30 cellular contexts compared by ENCODE assay signal in genomic region chr7:151804756-151805503, GRCh38.
"Had no signal": no experiment of that assay in that cellular context is flagged by ENCODE, and none has a peak within 500 bp of the region (broad histone marks: within the 10 kb centered on the region; RNA-seq: fewer than 3 reads in every experiment).

No MANE protein-coding gene starts in this region.

- H3K4me3 Mint-ChIP-seq: activated B cell treated with CpG ODN at 0.5 μM for 24 hours; activated CD4-positive, alpha-beta T cell treated with anti-CD3 and anti-CD28 coated beads for 36 hours; activated naive CD8-positive, alpha-beta T cell treated with anti-CD3 and anti-CD28 coated beads for 36 hours; brain; endodermal cell; mesothelial cell of epicardium; naive thymus-derived CD4-positive, alpha-beta T cell; T-helper 2 cell treated with Interferon-gamma antibody and Interleukin-4, amounts not matched to agents 5 μg/mL and 100 μg/mL, for 36 hours had no signal

- H3K36me3 Mint-ChIP-seq: activated naive CD8-positive, alpha-beta T cell treated with anti-CD3 and anti-CD28 coated beads for 36 hours; mesothelial cell of epicardium had no signal

- H3K9me3 ChIP-seq: adrenal gland, ascending aorta, pancreas, psoas muscle, sigmoid colon, tibial nerve had no signal

- H3K4me3 ChIP-seq: adrenal gland, ascending aorta, cardiac muscle cell, pancreas, psoas muscle, sigmoid colon, smooth muscle cell, tibial nerve had no signal

- H3K27ac ChIP-seq: adrenal gland, ascending aorta, cardiac muscle cell, foreskin keratinocyte, pancreas, psoas muscle, sigmoid colon, tibial nerve had no signal

- ATAC-seq: activated CD4-positive, alpha-beta T cell treated with anti-CD3 and anti-CD28 coated beads for 36 hours; esophagus mucosa; foreskin keratinocyte; left cardiac atrium; left ventricle myocardium superior; naive thymus-derived CD4-positive, alpha-beta T cell; pancreas; psoas muscle had no signal

- H3K27ac Mint-ChIP-seq: activated B cell treated with CpG ODN at 0.5 μM for 24 hours; activated CD4-positive, alpha-beta T cell treated with anti-CD3 and anti-CD28 coated beads for 36 hours; activated naive CD8-positive, alpha-beta T cell treated with anti-CD3 and anti-CD28 coated beads for 36 hours; brain; endodermal cell; mesothelial cell of epicardium; naive thymus-derived CD4-positive, alpha-beta T cell; T-helper 2 cell treated with Interferon-gamma antibody and Interleukin-4, amounts not matched to agents 5 μg/mL and 100 μg/mL, for 36 hours had no signal

- H3K4me1 Mint-ChIP-seq: activated CD4-positive, alpha-beta T cell treated with anti-CD3 and anti-CD28 coated beads for 36 hours; activated naive CD8-positive, alpha-beta T cell treated with anti-CD3 and anti-CD28 coated beads for 36 hours had no signal

- H3K27me3 Mint-ChIP-seq: activated B cell treated with CpG ODN at 0.5 μM for 24 hours; activated CD4-positive, alpha-beta T cell treated with anti-CD3 and anti-CD28 coated beads for 36 hours; activated naive CD8-positive, alpha-beta T cell treated with anti-CD3 and anti-CD28 coated beads for 36 hours; naive thymus-derived CD4-positive, alpha-beta T cell had no signal

- H3K4me2 ChIP-seq: smooth muscle cell had no signal

- H3K9me3 Mint-ChIP-seq: activated B cell treated with CpG ODN at 0.5 μM for 24 hours; activated naive CD8-positive, alpha-beta T cell treated with anti-CD3 and anti-CD28 coated beads for 36 hours; endodermal cell; mesothelial cell of epicardium; T-helper 2 cell treated with Interferon-gamma antibody and Interleukin-4, amounts not matched to agents 5 μg/mL and 100 μg/mL, for 36 hours had no signal

- DNase-seq: activated B cell treated with CpG ODN at 0.5 μM for 24 hours; activated CD4-positive, alpha-beta T cell treated with anti-CD3 and anti-CD28 coated beads for 36 hours; activated effector memory CD4-positive, alpha-beta T cell treated with Interleukin-2 at 50 U/mL for 16 hours; activated naive CD4-positive, alpha-beta T cell treated with Interleukin-2 at 50 U/mL for 16 hours; activated naive CD8-positive, alpha-beta T cell treated with anti-CD3 and anti-CD28 coated beads for 36 hours; activated T-cell treated with anti-CD3 and anti-CD28 coated beads for 4 hours; adrenal gland; endodermal cell; foreskin keratinocyte; islet precursor cell; left cardiac atrium; left ventricle myocardium superior; mammary epithelial cell; naive thymus-derived CD4-positive, alpha-beta T cell; nucleus accumbens; sigmoid colon; stimulated activated CD4-positive, alpha-beta T cell treated with anti-CD3 and anti-CD28 coated beads, Interleukin-15, amount 100 ng/mL, for 24 hours; stimulated activated CD4-positive, alpha-beta T cell treated with anti-CD3 and anti-CD28 coated beads, Interleukin-2, amount 100 ng/mL, for 24 hours; stimulated activated naive CD4-positive, alpha-beta T cell; T-helper 1 cell had no signal

- H3K4me1 ChIP-seq: adrenal gland, ascending aorta, foreskin keratinocyte, psoas muscle, sigmoid colon, tibial nerve had no signal

- H3K27me3 ChIP-seq: adrenal gland, ascending aorta, cardiac muscle cell, pancreas, sigmoid colon, tibial nerve had no signal

- H3K36me3 ChIP-seq: adrenal gland, ascending aorta, cardiac muscle cell, pancreas, sigmoid colon had no signal
